In genomic region chr3:142999881-143000280, GRCh38 we compare ENCODE assay signal across 9 cellular contexts. TPM values are rescaled to one million over a fixed set of nuclear protein-coding genes. Genes with fewer than 3 reads are reported as not detected.
DNase-seq lines count a peak whose midpoint lies in the region; ATAC-seq and TF ChIP-seq lines count a peak whose summit lies in the region.
"Had no signal": no experiment of that assay in that cellular context is flagged by ENCODE, and none has a peak within 500 bp of the region (broad histone marks: within the 10 kb centered on the region; RNA-seq: fewer than 3 reads in every experiment).

No MANE protein-coding gene starts in this region.

- intact Hi-C loops in activated CD4-positive, alpha-beta T cell treated with anti-CD3 and anti-CD28 coated beads for 36 hours (cut with DNase I, micrococcal nuclease) = loop anchor here (2.0 to 10.0 kb wide), 6 partner anchors 421 to 1688 kb away; partner anchors contain the start of genes ATR (in 1 of the 2), DIPK2A (in 1 of the 2), GK5 (in 1 of the 2) and RNF7 (in 1 of the 2)
- intact Hi-C loops in body of pancreas (cut with DNase I) = no loop called here

- no peaks in the 10 kb centered on the region for H3K27me3 Mint-ChIP-seq in activated CD4-positive, alpha-beta T cell treated with anti-CD3 and anti-CD28 coated beads for 36 hours

- no peaks in the 10 kb centered on the region for H3K9me3 ChIP-seq in fibroblast of lung (ENCODE audit: control insufficient read depth, insufficient read depth, low read depth, low read length)
- no peaks in the 10 kb centered on the region for H3K9me3 ChIP-seq in body of pancreas

- no peak overlapping the region for H2AFZ ChIP-seq in fibroblast of lung (ENCODE audit: low read length)

- H4K20me1 ChIP-seq in fibroblast of lung (ENCODE audit: control insufficient read depth, extremely low read depth, insufficient read depth, low read length) = no peaks in the 10 kb centered on the region

- H3K9ac ChIP-seq in fibroblast of lung (ENCODE audit: insufficient read depth, low read length) = no peak overlapping the region

- H3K4me3 ChIP-seq in fibroblast of lung (replicated peaks in 1 of 4; ENCODE audit: control extremely low read depth in 1 of 4, insufficient read depth in 1 of 4, low read depth in 3 of 4, low read length in 4 of 4) (peak overlapping the region; percentile 83 to 97 (median 90)), skeletal muscle cell (ENCODE audit: low read depth, low read length) (peak overlapping the region; percentile 96), body of pancreas (no peak overlapping the region)

- H3K4me1 ChIP-seq in fibroblast of lung (ENCODE audit: control insufficient read depth, extremely low read depth, insufficient read depth, low read length) (peaks cover 4% of the 10 kb centered on the region), body of pancreas (peaks cover 22% of the 10 kb centered on the region)

- peaks cover 13% of the 10 kb centered on the region for H3K36me3 Mint-ChIP-seq in activated CD4-positive, alpha-beta T cell treated with anti-CD3 and anti-CD28 coated beads for 36 hours (ENCODE audit: low read depth)

- H3K4me3 Mint-ChIP-seq in activated CD4-positive, alpha-beta T cell treated with anti-CD3 and anti-CD28 coated beads for 36 hours = peak overlapping the region; percentile 91

- peaks cover 34% of the 10 kb centered on the region for H3K79me2 ChIP-seq in fibroblast of lung (ENCODE audit: control insufficient read depth, insufficient read depth, low read length)

- H3K36me3 ChIP-seq in fibroblast of lung (ENCODE audit: control insufficient read depth, insufficient read depth, low read length) = no peaks in the 10 kb centered on the region
- no peaks in the 10 kb centered on the region for H3K36me3 ChIP-seq in body of pancreas (replicated peaks in 1 of 2; ENCODE audit: insufficient read depth in 1 of 2, low read depth in 2 of 2)

- H3K4me2 ChIP-seq in fibroblast of lung (ENCODE audit: extremely low read depth, insufficient read depth, low read length) = peak overlapping the region; percentile 99

- CTCF ChIA-PET in activated CD4-positive, alpha-beta T cell treated with anti-CD3 and anti-CD28 coated beads for 36 hours (lab: Charles Lee) = interaction anchor here (9.2 kb wide), 1 partner anchor 170 kb away, joined by 65 read pairs; no protein-coding TSS in a partner anchor

- peak overlapping the region; percentile 99 for H3K27ac Mint-ChIP-seq in activated CD4-positive, alpha-beta T cell treated with anti-CD3 and anti-CD28 coated beads for 36 hours

- POLR2A ChIA-PET in activated CD4-positive, alpha-beta T cell treated with anti-CD3 and anti-CD28 coated beads for 36 hours (lab: Charles Lee) = no interaction called here

- TF ChIP-seq POLR2A in body of pancreas (IDR thresholded peaks at IDR 0.05) = no peak

- H3K27ac ChIP-seq in fibroblast of lung (ENCODE audit: insufficient read depth, low read length) = peak overlapping the region; percentile 95
- H3K27ac ChIP-seq in body of pancreas = peak overlapping the region in 1 of 4 donors; percentile 95

- H3K27me3 ChIP-seq in fibroblast of lung (ENCODE audit: control insufficient read depth, insufficient read depth, low read length) = no peaks in the 10 kb centered on the region
- no peaks in the 10 kb centered on the region for H3K27me3 ChIP-seq in body of pancreas
- H3K27me3 ChIP-seq: foreskin keratinocyte had no signal

- no peaks in the 10 kb centered on the region for H3K9me3 Mint-ChIP-seq in activated CD4-positive, alpha-beta T cell treated with anti-CD3 and anti-CD28 coated beads for 36 hours (ENCODE audit: low read depth)

- DNase-seq in activated CD4-positive, alpha-beta T cell treated with anti-CD3 and anti-CD28 coated beads for 36 hours = no peak
- DNase-seq in activated CD4-positive, alpha-beta T cell treated with anti-CD3 and anti-CD28 coated beads for 1 hour = no peak
- DNase-seq in RPMI7951 (ENCODE audit: low read depth) (peak; percentile 39), fibroblast of lung (ENCODE audit: low read depth in 2 of 2) (peak in 1 of 2 donors; percentile 65), skeletal muscle cell (ENCODE audit: low read depth) (no peak), left lobe of liver (ENCODE audit: low spot score) (no peak), body of pancreas (no peak)
- no peak for DNase-seq in activated effector memory CD4-positive, alpha-beta T cell treated with Interleukin-2 at 50 U/mL for 16 hours

- peaks cover 27% of the 10 kb centered on the region for H3K4me1 Mint-ChIP-seq in activated CD4-positive, alpha-beta T cell treated with anti-CD3 and anti-CD28 coated beads for 36 hours

- ATAC-seq in activated CD4-positive, alpha-beta T cell treated with anti-CD3 and anti-CD28 coated beads for 36 hours = no peak
- ATAC-seq in left lobe of liver = no peak
- no peak for ATAC-seq in body of pancreas

- WGBS in body of pancreas, 2 donors = 63 to 76% methylated on average over 4 of the region's 4 CpGs

- TF ChIP-seq CTCF in fibroblast of lung (conservative IDR thresholded peaks at IDR 0.05 in 1 of 2, IDR thresholded peaks at IDR 0.05 in 1 of 2; ENCODE audit: low read depth in 1 of 2, low read length in 2 of 2) (no peak), body of pancreas (IDR thresholded peaks at IDR 0.05) (no peak)

RNA-seq across cellular contexts. Expression of gene U2SURP, which starts 1.5 kb away (rescaled TPM):
- 100 to 1,000 TPM; 208 to 248 TPM for total RNA-seq in activated CD4-positive, alpha-beta T cell treated with anti-CD3 and anti-CD28 coated beads for 36 hours
- 64.3 and 84.7 TPM in 2 replicates for total RNA-seq in RPMI7951 (2014; rRNA removed; shearing (Covaris generic))
- total RNA-seq in fibroblast of lung = 35.4 and 39.1 TPM in 2 replicates
- polyA plus RNA-seq in fibroblast of lung = 44.8 and 45.5 TPM in 2 replicates
- 48.6 and 51.3 TPM in 2 replicates for polyA plus RNA-seq in fibroblast of lung (2012)
- 7.3 and 11.6 TPM in 2 replicates for polyA minus RNA-seq in fibroblast of lung (ENCODE audit: low replicate concordance)
- 25.6 TPM for total RNA-seq in left lobe of liver
- 10 to 100 TPM; 65.4 to 68.2 TPM for total RNA-seq in body of pancreas

RNA-seq across cellular contexts. Expression of gene PAQR9, which starts 36.4 kb away (rescaled TPM):
- not detected for total RNA-seq in activated CD4-positive, alpha-beta T cell treated with anti-CD3 and anti-CD28 coated beads for 36 hours
- not detected in 2 replicates for total RNA-seq in RPMI7951 (2014; rRNA removed; shearing (Covaris generic))
- total RNA-seq in fibroblast of lung (not detected in 2 replicates), left lobe of liver (11.5 TPM), body of pancreas (under 1 TPM; 0.26 to 0.33 TPM)
- polyA plus RNA-seq in fibroblast of lung = 0.02 TPM in 1 of 2 replicates, not detected in the other
- 0.07 TPM in 1 of 2 replicates, not detected in the other for polyA plus RNA-seq in fibroblast of lung (2012)
- polyA minus RNA-seq in fibroblast of lung (ENCODE audit: low replicate concordance) = 0.11 TPM in 1 of 2 replicates, not detected in the other
- total RNA-seq: foreskin keratinocyte had no signal
- polyA plus RNA-seq: foreskin keratinocyte had no signal

Comparison
In these comparisons a context has a peak if more than half of its experiments do, and no peak if none do; other contexts are left out.
1. H3K4me3 ChIP-seq: peak in fibroblast of lung (4 of 4) and skeletal muscle cell (single experiment); none in body of pancreas (0 of 2).